ENCODE assay signal across 9 cellular contexts in the genomic region with DNA sequence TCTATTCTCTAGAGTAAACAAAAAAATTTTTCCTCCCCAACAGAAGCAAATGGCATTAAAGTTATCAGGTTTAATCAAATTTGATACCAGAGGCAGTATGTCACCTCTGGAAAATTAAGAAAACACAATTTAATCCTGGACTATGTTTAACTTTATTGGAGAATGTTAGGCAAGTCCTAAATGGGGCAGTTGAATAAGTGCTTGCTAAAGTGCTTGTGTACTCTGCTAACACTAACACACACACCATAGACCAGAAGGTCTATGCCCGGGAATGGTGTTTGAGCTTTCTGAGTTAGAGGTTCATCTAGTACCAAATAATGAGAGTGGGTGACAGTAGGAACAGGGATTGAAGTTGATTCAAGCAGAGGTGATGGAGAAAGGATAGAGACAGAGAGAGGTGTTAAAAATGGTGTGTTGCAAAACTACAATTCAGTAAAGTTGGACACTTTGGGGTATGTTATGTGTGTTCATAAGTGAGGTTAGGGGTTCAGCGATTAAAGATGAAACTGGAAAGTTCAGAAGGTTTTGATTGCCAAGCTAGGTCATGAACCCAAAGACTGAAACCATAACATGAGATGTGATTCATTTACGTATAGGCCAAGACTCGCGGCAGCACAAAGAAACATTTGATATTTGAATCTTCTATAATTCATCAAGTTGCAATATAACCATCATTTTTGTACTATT. TPM values are rescaled to one million over a fixed set of nuclear protein-coding genes. Genes with fewer than 3 reads are reported as not detected.
DNase-seq lines count a peak whose midpoint lies in the region; ATAC-seq and TF ChIP-seq lines count a peak whose summit lies in the region.
"Had no signal": no experiment of that assay in that cellular context is flagged by ENCODE, and none has a peak within 500 bp of the region (broad histone marks: within the 10 kb centered on the region; RNA-seq: fewer than 3 reads in every experiment).

No MANE protein-coding gene starts in this region.

- peaks cover 24% of the 10 kb centered on the region for H3K4me1 Mint-ChIP-seq in activated CD8-positive, alpha-beta T cell treated with anti-CD3 and anti-CD28 coated beads for 36 hours (ENCODE audit: low read depth)
- peaks cover 26% of the 10 kb centered on the region for H3K4me1 Mint-ChIP-seq in activated CD8-positive, alpha-beta T cell treated with anti-CD3 and anti-CD28 coated beads, Interleukin-2, amount 10 ng/mL, durations not matched to agents 7 days and 5 days (ENCODE audit: low read depth)
- peaks cover 10% of the 10 kb centered on the region for H3K4me1 Mint-ChIP-seq in nephron

- intact Hi-C loops in activated CD8-positive, alpha-beta T cell treated with anti-CD3 and anti-CD28 coated beads for 36 hours (cut with micrococcal nuclease): no loop called here

- peaks cover 1% of the 10 kb centered on the region for H3K36me3 Mint-ChIP-seq in activated CD8-positive, alpha-beta T cell treated with anti-CD3 and anti-CD28 coated beads for 36 hours (ENCODE audit: low read depth)
- H3K36me3 Mint-ChIP-seq in activated CD8-positive, alpha-beta T cell treated with anti-CD3 and anti-CD28 coated beads, Interleukin-2, amount 10 ng/mL, durations not matched to agents 7 days and 5 days (ENCODE audit: low read depth): peaks cover 5% of the 10 kb centered on the region
- H3K36me3 Mint-ChIP-seq in nephron (ENCODE audit: low read depth): no peaks in the 10 kb centered on the region

- no peaks in the 10 kb centered on the region for H3K9me3 Mint-ChIP-seq in activated CD8-positive, alpha-beta T cell treated with anti-CD3 and anti-CD28 coated beads for 36 hours
- no peaks in the 10 kb centered on the region for H3K9me3 Mint-ChIP-seq in activated CD8-positive, alpha-beta T cell treated with anti-CD3 and anti-CD28 coated beads, Interleukin-2, amount 10 ng/mL, durations not matched to agents 7 days and 5 days (ENCODE audit: insufficient read depth)
- H3K9me3 Mint-ChIP-seq in nephron: no peaks in the 10 kb centered on the region

- ATAC-seq in activated CD8-positive, alpha-beta T cell treated with anti-CD3 and anti-CD28 coated beads for 36 hours: peak; percentile 89
- no peak for ATAC-seq in activated CD8-positive, alpha-beta T cell treated with anti-CD3 and anti-CD28 coated beads, Interleukin-2, amount 10 ng/mL, durations not matched to agents 7 days and 5 days
- ATAC-seq in GM21526 (IDR thresholded peaks at IDR 0.05; ENCODE audit: low FRiP score, unreplicated experiment) (peak; percentile 37), HG03521 (IDR thresholded peaks at IDR 0.05; ENCODE audit: unreplicated experiment) (peak; percentile 33)

- CTCF ChIA-PET in activated CD8-positive, alpha-beta T cell treated with anti-CD3 and anti-CD28 coated beads for 36 hours (lab: Charles Lee): interaction anchor here (1.1 to 2.2 kb wide), 4 partner anchors 9 to 176 kb away, joined by 3 to 8 read pairs (median 4); no protein-coding TSS in a partner anchor
- CTCF ChIA-PET in activated CD8-positive, alpha-beta T cell treated with anti-CD3 and anti-CD28 coated beads, Interleukin-2, amount 10 ng/mL, durations not matched to agents 7 days and 5 days (lab: Charles Lee): interaction anchor here (0.7 kb wide), 1 partner anchor 13 kb away, joined by 3 read pairs; no protein-coding TSS in a partner anchor

- H3K4me3 Mint-ChIP-seq in activated CD8-positive, alpha-beta T cell treated with anti-CD3 and anti-CD28 coated beads for 36 hours: no peak overlapping the region
- no peak overlapping the region for H3K4me3 Mint-ChIP-seq in activated CD8-positive, alpha-beta T cell treated with anti-CD3 and anti-CD28 coated beads, Interleukin-2, amount 10 ng/mL, durations not matched to agents 7 days and 5 days
- no peak overlapping the region for H3K4me3 Mint-ChIP-seq in nephron

- no peak for TF ChIP-seq CTCF in activated CD8-positive, alpha-beta T cell treated with anti-CD3 and anti-CD28 coated beads for 36 hours (IDR thresholded peaks at IDR 0.05)
- TF ChIP-seq CTCF in nephron (IDR thresholded peaks at IDR 0.05; ENCODE audit: unreplicated experiment in 3 of 3): no peak

- peak; percentile 27 for DNase-seq in activated CD8-positive, alpha-beta T cell treated with anti-CD3 and anti-CD28 coated beads for 36 hours
- no peak for DNase-seq in activated CD8-positive, alpha-beta T cell treated with anti-CD3 and anti-CD28 coated beads, Interleukin-2, amount 10 ng/mL, durations not matched to agents 7 days and 5 days
- no peak for DNase-seq in NOMO-1 treated with DMSO at 0.1 percent for 48 hours (lab: John Stamatoyannopoulos, UW; ENCODE audit: unreplicated experiment)
- no peak for DNase-seq in NCI-H2107 treated with DMSO at 0.1 percent for 48 hours (lab: John Stamatoyannopoulos, UW; ENCODE audit: unreplicated experiment)
- DNase-seq in NCI-H1436 (lab: John Stamatoyannopoulos, UW): no peak
- DNase-seq: NCI-H510A had no signal

- H3K27ac Mint-ChIP-seq in activated CD8-positive, alpha-beta T cell treated with anti-CD3 and anti-CD28 coated beads for 36 hours: peak overlapping the region; percentile 2
- no peak overlapping the region for H3K27ac Mint-ChIP-seq in activated CD8-positive, alpha-beta T cell treated with anti-CD3 and anti-CD28 coated beads, Interleukin-2, amount 10 ng/mL, durations not matched to agents 7 days and 5 days
- H3K27ac Mint-ChIP-seq in nephron: peak overlapping the region in 2 of 3 experiments; percentile 2

- POLR2A ChIA-PET in activated CD8-positive, alpha-beta T cell treated with anti-CD3 and anti-CD28 coated beads for 36 hours (lab: Charles Lee): interaction anchor here (1.8 kb wide), 1 partner anchor 9 kb away, joined by 5 read pairs; no protein-coding TSS in a partner anchor
- POLR2A ChIA-PET in activated CD8-positive, alpha-beta T cell treated with anti-CD3 and anti-CD28 coated beads, Interleukin-2, amount 10 ng/mL, durations not matched to agents 7 days and 5 days (lab: Charles Lee): no interaction called here

- no peaks in the 10 kb centered on the region for H3K27me3 Mint-ChIP-seq in activated CD8-positive, alpha-beta T cell treated with anti-CD3 and anti-CD28 coated beads for 36 hours
- H3K27me3 Mint-ChIP-seq in activated CD8-positive, alpha-beta T cell treated with anti-CD3 and anti-CD28 coated beads, Interleukin-2, amount 10 ng/mL, durations not matched to agents 7 days and 5 days (ENCODE audit: low read depth): no peaks in the 10 kb centered on the region
- no peaks in the 10 kb centered on the region for H3K27me3 Mint-ChIP-seq in nephron (ENCODE audit: low read depth)

RNA-seq across cellular contexts. Expression of a gene that starts 40.5 kb away (rescaled TPM):
- total RNA-seq in activated CD8-positive, alpha-beta T cell treated with anti-CD3 and anti-CD28 coated beads for 36 hours: 10 to 100 TPM; 15.5 to 16.8 TPM
- total RNA-seq in activated CD8-positive, alpha-beta T cell treated with anti-CD3 and anti-CD28 coated beads, Interleukin-2, amount 10 ng/mL, durations not matched to agents 7 days and 5 days: 10 to 100 TPM; 15.5 to 18.6 TPM

RNA-seq across cellular contexts. Expression of a gene that starts 41.0 kb away (rescaled TPM):
- total RNA-seq in activated CD8-positive, alpha-beta T cell treated with anti-CD3 and anti-CD28 coated beads for 36 hours: 1 to 10 TPM; 7.9 to 8.7 TPM
- 1 to 10 TPM; 7.3 to 7.7 TPM for total RNA-seq in activated CD8-positive, alpha-beta T cell treated with anti-CD3 and anti-CD28 coated beads, Interleukin-2, amount 10 ng/mL, durations not matched to agents 7 days and 5 days
